In genomic region chr19:50155520-50156109, GRCh38 we compare ENCODE assay signal across 25 cellular contexts. TPM values are rescaled to one million over a fixed set of nuclear protein-coding genes. Genes with fewer than 3 reads are reported as not detected.
DNase-seq lines count a peak whose midpoint lies in the region; TF ChIP-seq lines count a peak whose summit lies in the region.
"Had no signal": no experiment of that assay in that cellular context is flagged by ENCODE, and none has a peak within 500 bp of the region (broad histone marks: within the 10 kb centered on the region; RNA-seq: fewer than 3 reads in every experiment).

No MANE protein-coding gene starts in this region.

- no peak overlapping the region for H3K9ac ChIP-seq in KMS-11

- no peak overlapping the region for H3K4me3 Mint-ChIP-seq in chondrocyte (ENCODE audit: unreplicated experiment)
- H3K4me3 Mint-ChIP-seq: CD8-positive, alpha-beta T cell had no signal

- no peak overlapping the region for H3K27ac Mint-ChIP-seq in chondrocyte (ENCODE audit: unreplicated experiment)
- H3K27ac Mint-ChIP-seq: CD8-positive, alpha-beta T cell had no signal

- H3K79me2 ChIP-seq in KMS-11 (ENCODE audit: insufficient read depth, low read depth): no peaks in the 10 kb centered on the region

- H3K4me3 ChIP-seq in KMS-11 (IDR thresholded peaks at IDR 0.05; ENCODE audit: insufficient read depth, low read depth, low read length): no peak overlapping the region
- no peak overlapping the region for H3K4me3 ChIP-seq in lower leg skin (ENCODE audit: low read depth, poor library complexity, severe bottlenecking)
- H3K4me3 ChIP-seq: cardiac muscle cell, esophagus squamous epithelium, GM12878, left lung, MG63, sigmoid colon, SJSA1, tibial nerve had no signal

- no peak overlapping the region for H2AFZ ChIP-seq in KMS-11 (ENCODE audit: low read depth)

- intact Hi-C loops in lower leg skin (cut with DNase I; ENCODE audit: low total_unique reads): no loop called here

- H4K20me1 ChIP-seq in KMS-11 (ENCODE audit: insufficient read depth): no peaks in the 10 kb centered on the region

- TF ChIP-seq POLR2A in lower leg skin (IDR thresholded peaks at IDR 0.05): no peak

- H3K9me3 Mint-ChIP-seq in chondrocyte (ENCODE audit: low read depth): peaks cover 6% of the 10 kb centered on the region

- no peaks in the 10 kb centered on the region for H3K4me1 Mint-ChIP-seq in chondrocyte (ENCODE audit: low read depth)

- WGBS in lower leg skin, 2 donors: 78 to 89% methylated on average over 8 of the region's 8 CpGs

- no peaks in the 10 kb centered on the region for H3K36me3 Mint-ChIP-seq in chondrocyte (ENCODE audit: low read depth)
- H3K36me3 Mint-ChIP-seq: CD8-positive, alpha-beta T cell had no signal

- H3K27me3 Mint-ChIP-seq in chondrocyte (ENCODE audit: low read depth): peaks cover 9% of the 10 kb centered on the region

- peak; percentile 36; the same call in 1 of the 2 replicates for TF ChIP-seq CTCF in KMS-11 (conservative IDR thresholded peaks at IDR 0.05; ENCODE audit: low read depth, low read length)
- peak; percentile 34 for TF ChIP-seq CTCF in chondrocyte (IDR thresholded peaks at IDR 0.05)
- no peak for TF ChIP-seq CTCF in lower leg skin (IDR thresholded peaks at IDR 0.05)

- H3K36me3 ChIP-seq in KMS-11 (ENCODE audit: insufficient read depth): no peaks in the 10 kb centered on the region
- H3K36me3 ChIP-seq: cardiac muscle cell, esophagus squamous epithelium, left lung, MG63, sigmoid colon, SJSA1, tibial nerve had no signal

- H3K27ac ChIP-seq in KMS-11: no peak overlapping the region
- H3K27ac ChIP-seq: cardiac muscle cell, esophagus squamous epithelium, left lung, sigmoid colon, SJSA1, tibial nerve had no signal

- H3K27me3 ChIP-seq in KMS-11 (ENCODE audit: insufficient read depth, low read depth): peaks cover 29% of the 10 kb centered on the region; the same call in 1 of the 2 replicates
- H3K27me3 ChIP-seq: cardiac muscle cell, MG63, SJSA1, tibial nerve had no signal

- H3K4me2 ChIP-seq in KMS-11: no peak overlapping the region

- H3K4me1 ChIP-seq in KMS-11 (ENCODE audit: low read depth, poor library complexity, severe bottlenecking): no peaks in the 10 kb centered on the region
- H3K4me1 ChIP-seq: esophagus squamous epithelium, left lung, sigmoid colon, SJSA1, tibial nerve had no signal

- peak; percentile 14 for DNase-seq in activated CD4-positive, alpha-beta T cell treated with anti-CD3 and anti-CD28 coated beads for 48 hours
- no peak for DNase-seq in activated CD4-positive, alpha-beta T cell treated with anti-CD3 and anti-CD28 coated beads for 4 hours
- DNase-seq in chondrocyte (ENCODE audit: low spot score): no peak
- no peak for DNase-seq in GOT3 (lab: John Stamatoyannopoulos, UW)
- DNase-seq in SKM-1 (lab: John Stamatoyannopoulos, UW; ENCODE audit: unreplicated experiment): no peak
- no peak for DNase-seq in lower leg skin (ENCODE audit: low spot score in 2 of 2)
- no peak for DNase-seq in mucosa of gallbladder (ENCODE audit: low spot score)
- DNase-seq: activated CD4-positive, CD25-positive, alpha-beta regulatory T cell treated with anti-CD3 and anti-CD28 coated beads, Interleukin-2, amount 50 U/mL, for 72 hours; activated CD8-positive, alpha-beta memory T cell treated with anti-CD3 and anti-CD28 coated beads, Interleukin-2, amount 50 U/mL, for 4 hours; activated gamma-delta T cell; CD8-positive, alpha-beta T cell; EL; esophagus squamous epithelium; left lung; MG63; occipital lobe; sigmoid colon; stimulated activated naive CD4-positive, alpha-beta T cell treated with Interleukin-2 at 50 U/mL for 16 hours; T1000 had no signal

RNA-seq across cellular contexts. Expression of gene IZUMO2, which starts 7.5 kb away (rescaled TPM):
- total RNA-seq in chondrocyte: not detected in 3 replicates
- not detected for total RNA-seq in lower leg skin
- not detected for total RNA-seq in mucosa of gallbladder
- total RNA-seq: cardiac muscle cell; CD8-positive, alpha-beta T cell; esophagus squamous epithelium; GM12878; left lung; NCI-H460; occipital lobe; sigmoid colon; SJSA1; tibial nerve had no signal

RNA-seq across cellular contexts. Expression of gene MYH14, which starts 47.8 kb away (rescaled TPM):
- 0.68 to 10.2 TPM (median 8.6 TPM) in 3 replicates for total RNA-seq in chondrocyte
- 100 to 1,000 TPM; 110 to 329 (median 202) TPM for total RNA-seq in lower leg skin
- 91.0 TPM for total RNA-seq in mucosa of gallbladder
- total RNA-seq: CD8-positive, alpha-beta T cell; SJSA1 had no signal

Comparison
In these comparisons a context has a peak if more than half of its experiments do, and no peak if none do; other contexts are left out.
1. CTCF ChIP-seq: peak in KMS-11 (single experiment) and chondrocyte (single experiment); none in lower leg skin (0 of 3).